8 cellular contexts compared by ENCODE assay signal in the genomic region with DNA sequence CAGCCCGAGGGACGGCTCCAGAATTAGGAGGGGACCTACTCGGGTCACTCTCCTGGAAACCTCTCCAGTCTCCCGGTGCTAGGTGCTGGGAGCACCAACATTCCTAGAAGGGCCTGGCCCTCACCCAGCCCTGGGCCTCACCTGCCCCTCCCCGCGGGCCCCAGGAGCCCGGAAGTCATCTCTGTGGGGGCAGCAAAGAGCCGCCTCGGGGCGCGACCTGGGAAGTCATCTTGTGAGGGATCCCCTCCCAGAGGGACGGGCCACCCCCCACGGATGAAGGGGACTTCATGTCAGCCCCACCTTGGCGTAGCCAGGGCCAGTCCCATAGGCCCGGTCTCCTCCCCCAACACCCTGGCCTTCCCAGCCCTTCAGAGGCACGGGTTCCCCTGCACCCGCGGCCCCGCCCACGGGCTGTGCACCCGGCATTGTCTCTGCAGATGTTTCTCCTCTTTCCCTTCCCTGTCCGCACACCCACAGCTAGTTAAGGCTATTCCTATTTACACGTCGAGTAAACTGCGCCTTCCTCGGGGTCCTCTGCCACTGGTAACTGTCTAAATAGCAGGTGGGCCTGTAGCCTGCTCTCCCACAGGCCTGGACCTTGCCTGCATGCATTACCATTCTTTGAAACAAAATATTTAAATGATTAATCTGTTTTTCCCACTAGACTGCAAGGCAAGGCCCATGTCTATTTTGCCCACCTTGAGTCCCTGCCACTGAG. TPM values are rescaled to one million over a fixed set of nuclear protein-coding genes. Genes with fewer than 3 reads are reported as not detected.
DNase-seq lines count a peak whose midpoint lies in the region; ATAC-seq, FAIRE-seq and TF ChIP-seq lines count a peak whose summit lies in the region.

No MANE protein-coding gene starts in this region.

- H3K4me3 ChIP-seq in CD8-positive, alpha-beta memory T cell (ENCODE audit: low read length): peak overlapping the region; percentile 91
- peak overlapping the region; percentile 71 for H3K4me3 ChIP-seq in GM12878

- in situ Hi-C loops in GM12878 (cut with MboI): no loop called here

- H4K20me1 ChIP-seq in GM12878 (ENCODE audit: control insufficient read depth, insufficient read depth): no peaks in the 10 kb centered on the region

- H3K27ac ChIP-seq in CD8-positive, alpha-beta memory T cell (ENCODE audit: low read depth, low read length): peak overlapping the region; percentile 84
- peak overlapping the region; percentile 94 for H3K27ac ChIP-seq in GM12878 (ENCODE audit: control insufficient read depth, insufficient read depth)

- H3K27me3 Mint-ChIP-seq in CD8-positive, alpha-beta memory T cell: peaks cover 0 to 7% of the 10 kb centered on the region in 2 donors

- RAD21 ChIA-PET in GM12878 (lab: Charles Lee; ENCODE audit: unreplicated experiment): interaction anchor here (0.6 to 8.0 kb wide), 16 partner anchors 13 to 195 kb away, joined by 3 to 79 read pairs (median 6); a partner anchor contains a TSS

- no peaks in the 10 kb centered on the region for H3K27me3 ChIP-seq in CD8-positive, alpha-beta memory T cell (ENCODE audit: insufficient read depth, low read length, poor library complexity, severe bottlenecking)
- no peaks in the 10 kb centered on the region for H3K27me3 ChIP-seq in GM12878 (replicated peaks in 1 of 2; ENCODE audit: control insufficient read depth in 2 of 2, insufficient read depth in 2 of 2, low read length in 1 of 2)

- TF ChIP-seq EP300 in GM12878 (IDR thresholded peaks at IDR 0.05; ENCODE audit: borderline replicate concordance in 1 of 2, control insufficient read depth in 1 of 2, low read depth in 2 of 2, low read length in 2 of 2): 0 out of 4 replicates have a peak, but pooled peaks of 1 of the 2 experiments have one; percentile 25

- TF ChIP-seq POLR2A in GM12878 (IDR thresholded peaks at IDR 0.05; ENCODE audit: low read depth, low read length): peak; percentile 64; the same call in 1 of the 2 replicates

- H3K9me3 Mint-ChIP-seq in CD8-positive, alpha-beta memory T cell: peaks cover 0 to 3% (median 0%) of the 10 kb centered on the region in 5 donors

- H3K27ac Mint-ChIP-seq in CD8-positive, alpha-beta memory T cell: peak overlapping the region; percentile 87 to 98 (median 95)

- H3K4me1 Mint-ChIP-seq in CD8-positive, alpha-beta memory T cell: peaks cover 53 to 69% (median 68%) of the 10 kb centered on the region in 3 donors

- BruUV-seq in GM12878 (replicated peaks; lab: Mats Ljungman, UMichigan): no TSS peak

- H3K9me3 ChIP-seq in CD8-positive, alpha-beta memory T cell (ENCODE audit: low read length): no peaks in the 10 kb centered on the region
- no peaks in the 10 kb centered on the region for H3K9me3 ChIP-seq in GM12878 (replicated peaks; ENCODE audit: control insufficient read depth, insufficient read depth, low read length)

- peaks cover 47% of the 10 kb centered on the region for H3K79me2 ChIP-seq in GM12878 (ENCODE audit: control insufficient read depth, insufficient read depth, low read length)

- peaks cover 0 to 17% (median 2%) of the 10 kb centered on the region in 3 donors for H3K36me3 Mint-ChIP-seq in CD8-positive, alpha-beta memory T cell

- 2% methylated on average over 26 of the region's 26 CpGs for WGBS in GM12878 (ENCODE audit: insufficient coverage, insufficient replicate concordance, low lambda C conversion rate, missing lambda C conversion rate)

- TF ChIP-seq RAD21 in GM12878 (IDR thresholded peaks at IDR 0.05; ENCODE audit: insufficient read depth, low read depth, low read length): no peak

- peak; percentile 47 to 80 (median 59) for DNase-seq in CD8-positive, alpha-beta memory T cell
- DNase-seq in SHP77 treated with DMSO at 0.1 percent for 48 hours (lab: John Stamatoyannopoulos, UW): peak; percentile 30
- no peak for DNase-seq in GM12878 (ENCODE audit: low read depth, low spot score)
- peak; percentile 32 for DNase-seq in iPS-NIHi11 (ENCODE audit: low spot score)
- peak; percentile 64 for DNase-seq in stimulated activated CD4-positive, alpha-beta T cell treated with anti-CD3 and anti-CD28 coated beads, Interleukin-15, amount 100 ng/mL, for 24 hours
- no peak for DNase-seq in NCI-H2107 treated with DMSO at 0.1 percent for 48 hours (lab: John Stamatoyannopoulos, UW; ENCODE audit: unreplicated experiment)

- 0 out of 6 replicates have a peak, but pooled peaks of 2 of the 3 experiments have one; percentile 4 to 7 for TF ChIP-seq CTCF in GM12878 (IDR thresholded peaks at IDR 0.05 in 2 of 3, conservative IDR thresholded peaks at IDR 0.05 in 1 of 3; ENCODE audit: control insufficient read depth in 2 of 3, extremely low read depth in 1 of 3, insufficient read depth in 1 of 3, low read depth in 3 of 3, low read length in 3 of 3)

- no peaks in the 10 kb centered on the region for H3K36me3 ChIP-seq in CD8-positive, alpha-beta memory T cell (ENCODE audit: insufficient read depth, low read length)
- peaks cover under 1 to 3% of the 10 kb centered on the region in 2 experiments; a peak in 3 of 4 replicates for H3K36me3 ChIP-seq in GM12878 (ENCODE audit: control insufficient read depth in 2 of 2, insufficient read depth in 2 of 2, low read length in 1 of 2)

- H3K9ac ChIP-seq in GM12878 (ENCODE audit: control insufficient read depth, insufficient read depth, low read length): peak overlapping the region; percentile 61

- FAIRE-seq in GM12878 (lab: Jason Lieb, UNC): no peak

- peak overlapping the region; percentile 79 for H3K4me2 ChIP-seq in GM12878 (ENCODE audit: control insufficient read depth, insufficient read depth)

- H2AFZ ChIP-seq in GM12878 (ENCODE audit: control insufficient read depth, low read depth, low read length): peak overlapping the region; percentile 45

- H3K4me3 Mint-ChIP-seq in CD8-positive, alpha-beta memory T cell: peak overlapping the region; percentile 83 to 96 (median 95)

- ATAC-seq in GM19324 (IDR thresholded peaks at IDR 0.05; ENCODE audit: low FRiP score, unreplicated experiment) (peak; percentile 33), HG03342 (IDR thresholded peaks at IDR 0.05; ENCODE audit: unreplicated experiment) (peak; percentile 28), GM12878 (peak; percentile 56)

- intact Hi-C loops in GM12878 (cut with micrococcal nuclease; ENCODE audit: unreplicated experiment): loop anchor here (5.0 to 10.0 kb wide), 2 partner anchors 90 to 168 kb away; a partner anchor contains a TSS

- POLR2A ChIA-PET in CD8-positive, alpha-beta memory T cell (lab: Charles Lee): interaction anchor here (1.2 kb wide), 2 partner anchors 32 to 42 kb away, joined by 4 to 7 read pairs; a partner anchor contains a TSS
- POLR2A ChIA-PET in GM12878 (lab: Charles Lee): interaction anchor here (0.6 to 2.0 kb wide), 15 partner anchors 8 to 195 kb away, joined by 3 to 9 read pairs (median 5); a partner anchor contains a TSS

- H3K4me1 ChIP-seq in CD8-positive, alpha-beta memory T cell (ENCODE audit: insufficient read depth, low read length): peaks cover 57% of the 10 kb centered on the region
- H3K4me1 ChIP-seq in GM12878 (ENCODE audit: control insufficient read depth, insufficient read depth, low read length): peaks cover 43% of the 10 kb centered on the region

- SMC1A ChIA-PET in GM12878 (lab: Charles Lee; ENCODE audit: uncharacterized antibody, unreplicated experiment): interaction anchor here (0.8 to 6.3 kb wide), 15 partner anchors 8 to 167 kb away, joined by 3 to 85 read pairs (median 5); a partner anchor contains a TSS

- CTCF ChIA-PET in CD8-positive, alpha-beta memory T cell (lab: Charles Lee): interaction anchor here (1.0 to 3.4 kb wide), 4 partner anchors 24 to 182 kb away, joined by 3 to 21 read pairs (median 6); a partner anchor contains a TSS
- CTCF ChIA-PET in GM12878 (lab: Yijun Ruan, JAX): interaction anchor here (1.0 to 10.8 kb wide), 6 partner anchors 32 to 172 kb away, joined by 3 to 139 read pairs (median 4); no protein-coding TSS in a partner anchor

RNA-seq across cellular contexts. Expression of a gene that starts 0.9 kb away (rescaled TPM):
- 10 to 100 TPM; 22.3 to 27.6 TPM for total RNA-seq in CD8-positive, alpha-beta memory T cell
- polyA plus RNA-seq in CD8-positive, alpha-beta memory T cell: 232 TPM
- 778 and 864 TPM in 2 replicates for total RNA-seq in GM12878 (2013; cell fraction: nucleolus; rRNA removed)
- total RNA-seq in GM12878 (2014; rRNA removed) (76.4 and 78.7 TPM in 2 replicates), GM12878 (2014; rRNA removed; fragmentation: Illumina TruSeq; extraction: Trizol) (40.3 and 41.7 TPM in 2 replicates), GM12878 (2021) (62.1 and 62.9 TPM in 2 replicates)
- 161 TPM for polyA plus RNA-seq in GM12878 (2011; ENCODE audit: low read depth)
- polyA plus RNA-seq in GM12878 (2011; rRNA removed) (219 and 225 TPM in 2 replicates), GM12878 (2014; fragmentation: Illumina TruSeq; extraction: Trizol) (42.6 and 48.4 TPM in 2 replicates), GM12878 (2014; fragmentation: Nextera tagmentation; extraction: Ambion mirVana) (10 to 100 TPM in 1 of 2 experiments, 1 to 10 TPM in 1; 5.5 to 17.8 TPM), GM12878 (2014; rRNA removed) (72.0 and 83.6 TPM in 2 replicates), GM12878 (2016; fragmentation: Nextera tagmentation; extraction: Ambion mirVana) (10 to 100 TPM; 42.7 to 51.9 TPM)
- 185 and 191 TPM in 2 replicates for polyA plus RNA-seq in GM12878 (2011; cell fraction: cytosol; rRNA removed)
- polyA plus RNA-seq in GM12878 (2011; cell fraction: nucleus; rRNA removed): 230 and 250 TPM in 2 replicates
- polyA plus RNA-seq in GM12878 (2012): 229 and 240 TPM in 2 replicates
- polyA minus RNA-seq in GM12878 (2011; rRNA and poly(A)+ RNA removed): 130 and 135 TPM in 2 replicates
- polyA minus RNA-seq in GM12878 (2011; cell fraction: cytosol; rRNA and poly(A)+ RNA removed): 49.0 and 51.5 TPM in 2 replicates
- polyA minus RNA-seq in GM12878 (2011; cell fraction: nucleus; rRNA and poly(A)+ RNA removed): 54.8 and 76.5 TPM in 2 replicates

RNA-seq across cellular contexts. Expression of a gene that starts 42.0 kb away (rescaled TPM):
- 10 to 100 TPM; 26.4 to 29.5 TPM for total RNA-seq in CD8-positive, alpha-beta memory T cell
- polyA plus RNA-seq in CD8-positive, alpha-beta memory T cell: 6.8 TPM
- 100 and 101 TPM in 2 replicates for total RNA-seq in GM12878 (2013; cell fraction: nucleolus; rRNA removed)
- 16.3 and 23.1 TPM in 2 replicates for total RNA-seq in GM12878 (2014; rRNA removed)
- total RNA-seq in GM12878 (2014; rRNA removed; fragmentation: Illumina TruSeq; extraction: Trizol): 23.4 and 25.4 TPM in 2 replicates
- total RNA-seq in GM12878 (2021): 16.5 and 19.5 TPM in 2 replicates
- polyA plus RNA-seq in GM12878 (2011; ENCODE audit: low read depth): 7.2 TPM
- polyA plus RNA-seq in GM12878 (2011; rRNA removed): 49.9 and 77.7 TPM in 2 replicates
- polyA plus RNA-seq in GM12878 (2011; cell fraction: cytosol; rRNA removed): 14.3 and 14.7 TPM in 2 replicates
- 65.4 and 73.5 TPM in 2 replicates for polyA plus RNA-seq in GM12878 (2011; cell fraction: nucleus; rRNA removed)
- polyA plus RNA-seq in GM12878 (2012): 12.1 and 15.9 TPM in 2 replicates
- 27.3 and 33.7 TPM in 2 replicates for polyA plus RNA-seq in GM12878 (2014; fragmentation: Illumina TruSeq; extraction: Trizol)
- 10 to 100 TPM in 1 of 2 experiments, 1 to 10 TPM in 1; 7.7 to 11.4 TPM for polyA plus RNA-seq in GM12878 (2014; fragmentation: Nextera tagmentation; extraction: Ambion mirVana)
- polyA plus RNA-seq in GM12878 (2014; rRNA removed): 23.8 and 23.9 TPM in 2 replicates
- polyA plus RNA-seq in GM12878 (2016; fragmentation: Nextera tagmentation; extraction: Ambion mirVana): 10 to 100 TPM; 41.8 to 44.2 TPM
- 22.0 and 27.0 TPM in 2 replicates for polyA minus RNA-seq in GM12878 (2011; rRNA and poly(A)+ RNA removed)
- polyA minus RNA-seq in GM12878 (2011; cell fraction: cytosol; rRNA and poly(A)+ RNA removed): 10.0 and 11.5 TPM in 2 replicates
- polyA minus RNA-seq in GM12878 (2011; cell fraction: nucleus; rRNA and poly(A)+ RNA removed): 25.6 and 30.8 TPM in 2 replicates

Comparison
In these comparisons a context has a peak if more than half of its experiments do, and no peak if none do; other contexts are left out.
1. DNase-seq: peak in CD8-positive, alpha-beta memory T cell (5 of 5), SHP77 treated with DMSO at 0.1 percent for 48 hours (single experiment), iPS-NIHi11 (single experiment) and stimulated activated CD4-positive, alpha-beta T cell treated with anti-CD3 and anti-CD28 coated beads, Interleukin-15, amount 100 ng/mL, for 24 hours (single experiment); none in GM12878 (single experiment) and NCI-H2107 treated with DMSO at 0.1 percent for 48 hours (single experiment).
2. Peak in every context shown above with its lines, with median percentiles within 50 percentile points of each other: ATAC-seq.